ENCODE assay signal across 13 cellular contexts in the genomic region with DNA sequence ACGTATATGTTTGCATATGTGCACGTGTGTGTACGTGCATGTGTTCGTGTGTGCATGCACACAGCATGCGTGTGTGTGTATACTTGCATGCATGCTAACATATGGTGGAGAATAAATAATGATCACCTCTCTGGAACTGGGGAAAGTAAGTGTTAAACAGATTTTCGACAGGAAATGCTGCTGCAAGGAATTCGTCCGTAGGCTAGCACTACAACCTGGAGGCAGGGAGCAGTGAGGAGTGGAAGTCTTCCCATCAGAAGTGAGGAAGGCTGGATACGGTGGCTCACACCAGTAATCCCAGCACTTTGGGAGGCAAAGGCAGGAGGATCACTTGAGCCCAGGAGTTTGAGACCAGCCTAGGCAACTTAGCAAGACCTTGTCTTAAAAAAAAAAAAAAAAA. TPM values are rescaled to one million over a fixed set of nuclear protein-coding genes. Genes with fewer than 3 reads are reported as not detected.
DNase-seq lines count a peak whose midpoint lies in the region; ATAC-seq, FAIRE-seq and TF ChIP-seq lines count a peak whose summit lies in the region.
"Had no signal": no experiment of that assay in that cellular context is flagged by ENCODE, and none has a peak within 500 bp of the region (broad histone marks: within the 10 kb centered on the region; RNA-seq: fewer than 3 reads in every experiment).

No MANE protein-coding gene starts in this region.

- FAIRE-seq in HepG2 (lab: Jason Lieb, UNC) (no peak), urothelium cell line (lab: Jason Lieb, UNC) (peak; percentile 98)

- no peak overlapping the region for H3K27ac ChIP-seq in HepG2 (ENCODE audit: extremely low read length, insufficient read depth, low read length)
- no peak overlapping the region for H3K27ac ChIP-seq in right lobe of liver
- H3K27ac ChIP-seq: 22Rv1, PC-9 had no signal

- H3K4me2 ChIP-seq in HepG2 (ENCODE audit: low read depth, low read length), result no peak overlapping the region
- H3K4me2 ChIP-seq: PC-9 had no signal

- in situ Hi-C loops in HepG2 (cut with HindIII; ENCODE audit: extremely low pct_ligation_motif_present, low pct_unique_long_range_greater_than_20kb), result no loop called here

- H3K4me3 ChIP-seq in HepG2 (replicated peaks in 1 of 3; ENCODE audit: insufficient read depth in 1 of 3, low read depth in 2 of 3, low read length in 3 of 3) (no peak overlapping the region), right lobe of liver (no peak overlapping the region)
- H3K4me3 ChIP-seq: BLaER1 treated with 17β-estradiol and CSF1 and Interleukin-3, amounts not matched to agents 10 nM and 100 nM; PC-9 had no signal

- no peak for ATAC-seq in HepG2
- no peak for ATAC-seq in right lobe of liver
- ATAC-seq in GM21576 (IDR thresholded peaks at IDR 0.05; ENCODE audit: unreplicated experiment), result no peak

- POLR2A ChIA-PET in HepG2 (lab: Yijun Ruan, JAX), result no interaction called here

- no peaks in the 10 kb centered on the region for H3K79me2 ChIP-seq in HepG2 (ENCODE audit: insufficient read depth, low read length)

- H3K9ac ChIP-seq in HepG2 (ENCODE audit: insufficient read depth, low read depth, low read length), result no peak overlapping the region
- H3K9ac ChIP-seq: BLaER1 treated with 17β-estradiol and CSF1 and Interleukin-3, amounts not matched to agents 10 nM and 100 nM had no signal

- no peak for TF ChIP-seq EP300 in HepG2 (IDR thresholded peaks at IDR 0.05; ENCODE audit: low read depth in 2 of 2, low read length in 2 of 2)
- TF ChIP-seq EP300 in HepG2 (CRISPR knock-in tag; IDR thresholded peaks at IDR 0.05; ENCODE audit: borderline replicate concordance), result no peak

- 92% methylated on average over 9 of the region's 9 CpGs for WGBS in HepG2 (ENCODE audit: low lambda C conversion rate)
- 85% methylated on average over 5 of the region's 9 CpGs for WGBS in right lobe of liver (ENCODE audit: insufficient coverage, low coverage, low lambda C conversion rate, missing lambda C conversion rate)

- no peaks in the 10 kb centered on the region for H3K9me3 ChIP-seq in HepG2 (ENCODE audit: low read length)
- no peaks in the 10 kb centered on the region for H3K9me3 ChIP-seq in right lobe of liver
- H3K9me3 ChIP-seq: BLaER1 treated with 17β-estradiol and CSF1 and Interleukin-3, amounts not matched to agents 10 nM and 100 nM had no signal

- H3K36me3 ChIP-seq in HepG2 (replicated peaks in 1 of 2; ENCODE audit: control insufficient read depth in 1 of 2, insufficient read depth in 2 of 2, low read length in 2 of 2), result no peaks in the 10 kb centered on the region
- no peaks in the 10 kb centered on the region for H3K36me3 ChIP-seq in right lobe of liver
- H3K36me3 ChIP-seq: BLaER1 treated with 17β-estradiol and CSF1 and Interleukin-3, amounts not matched to agents 10 nM and 100 nM had no signal

- CTCF ChIA-PET in HepG2 (lab: Yijun Ruan, JAX; ENCODE audit: low intra/inter-chr PET ratio, low total read pairs), result no interaction called here

- BruUV-seq in HepG2 (replicated peaks; lab: Mats Ljungman, UMichigan), result no TSS peak

- H3K4me1 ChIP-seq in HepG2 (ENCODE audit: insufficient read depth, low read length) (peaks cover 70% of the 10 kb centered on the region), right lobe of liver (peaks cover 0 to 5% (median 0%) of the 10 kb centered on the region in 4 donors)

- H3K27me3 ChIP-seq in HepG2 (ENCODE audit: control insufficient read depth in 1 of 2, insufficient read depth in 2 of 2, low read length in 2 of 2), result peaks cover 2 to 9% of the 10 kb centered on the region in 2 experiments; a peak in 4 of 5 replicates
- H3K27me3 ChIP-seq in right lobe of liver, result no peaks in the 10 kb centered on the region
- H3K27me3 ChIP-seq: BLaER1 treated with 17β-estradiol and CSF1 and Interleukin-3, amounts not matched to agents 10 nM and 100 nM had no signal

- H4K20me1 ChIP-seq in HepG2 (ENCODE audit: insufficient read depth, low read length), result no peaks in the 10 kb centered on the region

- TF ChIP-seq CTCF in HepG2 (CRISPR knock-in tag; IDR thresholded peaks at IDR 0.05) (no peak), right lobe of liver (IDR thresholded peaks at IDR 0.05) (no peak)

- DNase-seq in HepG2 (ENCODE audit: low spot score) (no peak), right lobe of liver (no peak), islet precursor cell (peak; percentile 50), urothelium cell line (ENCODE audit: low spot score) (no peak), HT-29 (ENCODE audit: low spot score) (no peak)
- DNase-seq: IMR-90, NCI-H187 treated with DMSO at 0.1 percent for 48 hours, NCI-H446 treated with DMSO at 0.1 percent for 48 hours, PC-9, Right ventricle myocardium superior had no signal

- no peak for TF ChIP-seq POLR2A in HepG2 (IDR thresholded peaks at IDR 0.05; ENCODE audit: insufficient read depth in 1 of 2, low read depth in 2 of 2, low read length in 2 of 2)
- no peak for TF ChIP-seq POLR2A in right lobe of liver (IDR thresholded peaks at IDR 0.05)

- intact Hi-C loops in HepG2 (cut with micrococcal nuclease; ENCODE audit: unreplicated experiment), result no loop called here
- intact Hi-C loops in right lobe of liver (cut with DNase I), result no loop called here

- no peak overlapping the region for H2AFZ ChIP-seq in HepG2 (ENCODE audit: low read length)
- H2AFZ ChIP-seq: PC-9 had no signal

- no peak for TF ChIP-seq RAD21 in HepG2 (CRISPR knock-in tag; IDR thresholded peaks at IDR 0.05)

RNA-seq across cellular contexts. Expression of gene CSNK1D, which starts 4.8 kb away (rescaled TPM):
- 28.4 and 31.5 TPM in 2 replicates for total RNA-seq in HepG2 (2016; rRNA removed; fragmentation: Illumina TruSeq; extraction: Trizol)
- 19.2 and 20.4 TPM in 2 replicates for total RNA-seq in HepG2 (2016; cell fraction: cytosol; rRNA removed; fragmentation: Illumina TruSeq; extraction: Trizol; ENCODE audit: low read depth)
- total RNA-seq in HepG2 (2016; cell fraction: insoluble cytoplasmic fraction; rRNA removed; fragmentation: Illumina TruSeq; extraction: Trizol), result 23.0 and 34.1 TPM in 2 replicates
- 24.3 and 26.6 TPM in 2 replicates for total RNA-seq in HepG2 (2016; cell fraction: membrane; rRNA removed; fragmentation: Illumina TruSeq; extraction: Trizol)
- 42.8 and 45.6 TPM in 2 replicates for total RNA-seq in HepG2 (2016; cell fraction: nucleus; rRNA removed; fragmentation: Illumina TruSeq; extraction: Trizol)
- 128 and 148 TPM in 2 replicates for polyA plus RNA-seq in HepG2 (2011; rRNA removed)
- polyA plus RNA-seq in HepG2 (2011; cell fraction: cytosol; rRNA removed), result 81.5 and 90.2 TPM in 2 replicates
- polyA plus RNA-seq in HepG2 (2011; cell fraction: nucleus; rRNA removed), result 1,010 and 1,066 TPM in 2 replicates
- polyA plus RNA-seq in HepG2 (2012), result 164 and 234 TPM in 2 replicates
- 19.6 and 21.8 TPM in 2 replicates for polyA plus RNA-seq in HepG2 (2016; cell fraction: cytosol; fragmentation: Illumina TruSeq; extraction: Trizol; ENCODE audit: low read depth)
- polyA plus RNA-seq in HepG2 (2016; cell fraction: insoluble cytoplasmic fraction; fragmentation: Illumina TruSeq; extraction: Trizol; ENCODE audit: low read depth), result 71.8 and 89.7 TPM in 2 replicates
- 40.8 and 42.7 TPM in 2 replicates for polyA plus RNA-seq in HepG2 (2016; cell fraction: membrane; fragmentation: Illumina TruSeq; extraction: Trizol; ENCODE audit: low read depth)
- 316 and 342 TPM in 2 replicates for polyA plus RNA-seq in HepG2 (2016; cell fraction: nucleus; fragmentation: Illumina TruSeq; extraction: Trizol; ENCODE audit: insufficient read depth, low read depth)
- 78.0 and 103 TPM in 2 replicates for polyA minus RNA-seq in HepG2 (2011; rRNA and poly(A)+ RNA removed; ENCODE audit: low replicate concordance)
- polyA minus RNA-seq in HepG2 (2011; cell fraction: cytosol; rRNA and poly(A)+ RNA removed), result 51.7 and 60.9 TPM in 2 replicates
- polyA minus RNA-seq in HepG2 (2011; cell fraction: nucleus; rRNA and poly(A)+ RNA removed), result 117 and 118 TPM in 2 replicates
- 10 to 100 TPM; 32.7 to 73.0 (median 45.9) TPM for total RNA-seq in right lobe of liver
- total RNA-seq in HT-29 (2014; rRNA removed; shearing (Covaris generic)), result 47.8 and 60.4 TPM in 2 replicates

RNA-seq across cellular contexts. Expression of gene CD7, which starts 39.1 kb away (rescaled TPM):
- total RNA-seq in HepG2 (2016; rRNA removed; fragmentation: Illumina TruSeq; extraction: Trizol) (29.7 and 67.6 TPM in 2 replicates), right lobe of liver (1 to 10 TPM in 4 of 6 experiments, under 1 TPM in 2; 0.31 to 3.2 (median 1.3) TPM)
- total RNA-seq in HepG2 (2016; cell fraction: cytosol; rRNA removed; fragmentation: Illumina TruSeq; extraction: Trizol; ENCODE audit: low read depth), result 23.3 and 25.5 TPM in 2 replicates
- total RNA-seq in HepG2 (2016; cell fraction: insoluble cytoplasmic fraction; rRNA removed; fragmentation: Illumina TruSeq; extraction: Trizol), result 24.7 and 74.3 TPM in 2 replicates
- 36.8 and 47.2 TPM in 2 replicates for total RNA-seq in HepG2 (2016; cell fraction: membrane; rRNA removed; fragmentation: Illumina TruSeq; extraction: Trizol)
- total RNA-seq in HepG2 (2016; cell fraction: nucleus; rRNA removed; fragmentation: Illumina TruSeq; extraction: Trizol), result 53.2 and 64.7 TPM in 2 replicates
- polyA plus RNA-seq in HepG2 (2011; rRNA removed), result 72.7 and 76.4 TPM in 2 replicates
- polyA plus RNA-seq in HepG2 (2011; cell fraction: cytosol; rRNA removed), result 34.4 and 89.4 TPM in 2 replicates
- 127 and 155 TPM in 2 replicates for polyA plus RNA-seq in HepG2 (2011; cell fraction: nucleus; rRNA removed)
- 46.2 and 62.8 TPM in 2 replicates for polyA plus RNA-seq in HepG2 (2012)
- 56.5 and 63.8 TPM in 2 replicates for polyA plus RNA-seq in HepG2 (2016; cell fraction: cytosol; fragmentation: Illumina TruSeq; extraction: Trizol; ENCODE audit: low read depth)
- polyA plus RNA-seq in HepG2 (2016; cell fraction: insoluble cytoplasmic fraction; fragmentation: Illumina TruSeq; extraction: Trizol; ENCODE audit: low read depth), result 56.7 and 68.4 TPM in 2 replicates
- 78.3 and 78.6 TPM in 2 replicates for polyA plus RNA-seq in HepG2 (2016; cell fraction: membrane; fragmentation: Illumina TruSeq; extraction: Trizol; ENCODE audit: low read depth)
- polyA plus RNA-seq in HepG2 (2016; cell fraction: nucleus; fragmentation: Illumina TruSeq; extraction: Trizol; ENCODE audit: insufficient read depth, low read depth), result 226 and 244 TPM in 2 replicates
- 43.3 TPM in 1 of 2 replicates, not detected in the other for polyA minus RNA-seq in HepG2 (2011; rRNA and poly(A)+ RNA removed; ENCODE audit: low replicate concordance)
- polyA minus RNA-seq in HepG2 (2011; cell fraction: cytosol; rRNA and poly(A)+ RNA removed), result 31.0 and 32.1 TPM in 2 replicates
- 7.9 and 8.8 TPM in 2 replicates for polyA minus RNA-seq in HepG2 (2011; cell fraction: nucleus; rRNA and poly(A)+ RNA removed)
- total RNA-seq in HT-29 (2014; rRNA removed; shearing (Covaris generic)), result not detected in 2 replicates
- total RNA-seq: IMR-90 had no signal
- polyA plus RNA-seq: IMR-90 had no signal

RNA-seq across cellular contexts. Expression of gene SLC16A3, which starts 49.5 kb away (rescaled TPM):
- 99.9 and 242 TPM in 2 replicates for total RNA-seq in HepG2 (2016; rRNA removed; fragmentation: Illumina TruSeq; extraction: Trizol)
- 51.0 and 61.4 TPM in 2 replicates for total RNA-seq in HepG2 (2016; cell fraction: cytosol; rRNA removed; fragmentation: Illumina TruSeq; extraction: Trizol; ENCODE audit: low read depth)
- total RNA-seq in HepG2 (2016; cell fraction: insoluble cytoplasmic fraction; rRNA removed; fragmentation: Illumina TruSeq; extraction: Trizol), result 83.6 and 248 TPM in 2 replicates
- 88.3 and 97.4 TPM in 2 replicates for total RNA-seq in HepG2 (2016; cell fraction: membrane; rRNA removed; fragmentation: Illumina TruSeq; extraction: Trizol)
- 164 and 200 TPM in 2 replicates for total RNA-seq in HepG2 (2016; cell fraction: nucleus; rRNA removed; fragmentation: Illumina TruSeq; extraction: Trizol)
- polyA plus RNA-seq in HepG2 (2011; rRNA removed), result 349 and 598 TPM in 2 replicates
- 384 and 554 TPM in 2 replicates for polyA plus RNA-seq in HepG2 (2011; cell fraction: cytosol; rRNA removed)
- 293 and 327 TPM in 2 replicates for polyA plus RNA-seq in HepG2 (2011; cell fraction: nucleus; rRNA removed)
- polyA plus RNA-seq in HepG2 (2012), result 348 and 404 TPM in 2 replicates
- polyA plus RNA-seq in HepG2 (2016; cell fraction: cytosol; fragmentation: Illumina TruSeq; extraction: Trizol; ENCODE audit: low read depth), result 38.7 and 40.7 TPM in 2 replicates
- polyA plus RNA-seq in HepG2 (2016; cell fraction: insoluble cytoplasmic fraction; fragmentation: Illumina TruSeq; extraction: Trizol; ENCODE audit: low read depth), result 95.9 and 111 TPM in 2 replicates
- polyA plus RNA-seq in HepG2 (2016; cell fraction: membrane; fragmentation: Illumina TruSeq; extraction: Trizol; ENCODE audit: low read depth), result 61.0 and 65.9 TPM in 2 replicates
- 334 and 368 TPM in 2 replicates for polyA plus RNA-seq in HepG2 (2016; cell fraction: nucleus; fragmentation: Illumina TruSeq; extraction: Trizol; ENCODE audit: insufficient read depth, low read depth)
- polyA minus RNA-seq in HepG2 (2011; rRNA and poly(A)+ RNA removed; ENCODE audit: low replicate concordance), result 181 and 1,731 TPM in 2 replicates
- polyA minus RNA-seq in HepG2 (2011; cell fraction: cytosol; rRNA and poly(A)+ RNA removed), result 365 and 408 TPM in 2 replicates
- polyA minus RNA-seq in HepG2 (2011; cell fraction: nucleus; rRNA and poly(A)+ RNA removed), result 137 and 145 TPM in 2 replicates
- 10 to 100 TPM in 2 of 6 experiments, 1 to 10 TPM in 4; 4.1 to 34.0 (median 7.3) TPM for total RNA-seq in right lobe of liver
- 132 and 156 TPM in 2 replicates for total RNA-seq in HT-29 (2014; rRNA removed; shearing (Covaris generic))

RNA-seq across cellular contexts. Expression of gene SECTM1, which starts 55.3 kb away (rescaled TPM):
- total RNA-seq in HepG2 (2016; rRNA removed; fragmentation: Illumina TruSeq; extraction: Trizol) (2.4 and 5.3 TPM in 2 replicates), right lobe of liver (1 to 10 TPM; 3.9 to 7.4 (median 5.8) TPM)
- total RNA-seq in HepG2 (2016; cell fraction: cytosol; rRNA removed; fragmentation: Illumina TruSeq; extraction: Trizol; ENCODE audit: low read depth), result 3.3 TPM in 2 replicates
- total RNA-seq in HepG2 (2016; cell fraction: insoluble cytoplasmic fraction; rRNA removed; fragmentation: Illumina TruSeq; extraction: Trizol), result 3.0 and 5.5 TPM in 2 replicates
- 3.8 and 5.6 TPM in 2 replicates for total RNA-seq in HepG2 (2016; cell fraction: membrane; rRNA removed; fragmentation: Illumina TruSeq; extraction: Trizol)
- total RNA-seq in HepG2 (2016; cell fraction: nucleus; rRNA removed; fragmentation: Illumina TruSeq; extraction: Trizol), result 6.9 and 7.3 TPM in 2 replicates
- polyA plus RNA-seq in HepG2 (2011; rRNA removed), result 3.5 and 4.2 TPM in 2 replicates
- 2.7 and 4.2 TPM in 2 replicates for polyA plus RNA-seq in HepG2 (2011; cell fraction: cytosol; rRNA removed)
- polyA plus RNA-seq in HepG2 (2011; cell fraction: nucleus; rRNA removed), result 6.7 and 7.1 TPM in 2 replicates
- 5.0 and 7.2 TPM in 2 replicates for polyA plus RNA-seq in HepG2 (2012)
- 2.6 and 3.4 TPM in 2 replicates for polyA plus RNA-seq in HepG2 (2016; cell fraction: cytosol; fragmentation: Illumina TruSeq; extraction: Trizol; ENCODE audit: low read depth)
- polyA plus RNA-seq in HepG2 (2016; cell fraction: insoluble cytoplasmic fraction; fragmentation: Illumina TruSeq; extraction: Trizol; ENCODE audit: low read depth), result 4.0 and 4.2 TPM in 2 replicates
- 4.3 and 4.7 TPM in 2 replicates for polyA plus RNA-seq in HepG2 (2016; cell fraction: membrane; fragmentation: Illumina TruSeq; extraction: Trizol; ENCODE audit: low read depth)
- 5.1 and 5.5 TPM in 2 replicates for polyA plus RNA-seq in HepG2 (2016; cell fraction: nucleus; fragmentation: Illumina TruSeq; extraction: Trizol; ENCODE audit: insufficient read depth, low read depth)
- 8.8 and 15.0 TPM in 2 replicates for polyA minus RNA-seq in HepG2 (2011; rRNA and poly(A)+ RNA removed; ENCODE audit: low replicate concordance)
- 1.9 and 2.6 TPM in 2 replicates for polyA minus RNA-seq in HepG2 (2011; cell fraction: cytosol; rRNA and poly(A)+ RNA removed)
- 5.0 and 7.3 TPM in 2 replicates for polyA minus RNA-seq in HepG2 (2011; cell fraction: nucleus; rRNA and poly(A)+ RNA removed)
- total RNA-seq in HT-29 (2014; rRNA removed; shearing (Covaris generic)), result 2.9 and 3.2 TPM in 2 replicates

Comparison
In these comparisons a context has a peak if more than half of its experiments do, and no peak if none do; other contexts are left out.
1. RNA of gene CD7, which starts 39.1 kb away (total RNA-seq): 23.3 to 74.3 TPM in HepG2; 0.31 to 3.2 TPM in right lobe of liver and not detected in HT-29; every median in the first group is over 4 times any median in the second.